19 cellular contexts compared by ENCODE assay signal in genomic region chr5:124574521-124575436, GRCh38.
DNase-seq lines count a peak whose midpoint lies in the region.
"Had no signal": no experiment of that assay in that cellular context is flagged by ENCODE, and none has a peak within 500 bp of the region (broad histone marks: within the 10 kb centered on the region; RNA-seq: fewer than 3 reads in every experiment).

No MANE protein-coding gene starts in this region.

- DNase-seq in NCI-H146 (lab: John Stamatoyannopoulos, UW) (peak; percentile 90), medulla oblongata (ENCODE audit: extremely low spot score) (peak; percentile 84), retina (peak; percentile 59), hepatic stellate cell (ENCODE audit: low spot score) (no peak)
- no peak for DNase-seq in activated CD4-positive, alpha-beta T cell treated with anti-CD3 and anti-CD28 coated beads, Interleukin-2, amount 50 U/mL, for 4 hours
- DNase-seq in stimulated activated CD4-positive, alpha-beta T cell treated with anti-CD3 and anti-CD28 coated beads, Interleukin-2, amount 100 ng/mL, for 24 hours = no peak
- DNase-seq: activated CD4-positive, alpha-beta T cell treated with anti-CD3 and anti-CD28 coated beads, Interleukin-2, amount 50 U/mL, for 1 hour; activated CD8-positive, alpha-beta memory T cell treated with anti-CD3 and anti-CD28 coated beads, Interleukin-2, amount 50 U/mL, for 48 hours; activated gamma-delta T cell treated with Interleukin-2 at 50 U/mL for 16 hours; adrenal gland; effector CD4-positive, alpha-beta T cell; MG63; NCI-H2029; NCI-H446; stimulated activated CD4-positive, alpha-beta T cell treated with anti-CD3 and anti-CD28 coated beads, Interleukin-4, amount 100 ng/mL, for 4 hours had no signal

- peak overlapping the region; percentile 87 for H3K27ac ChIP-seq in angular gyrus (ENCODE audit: low read depth, low read length)
- H3K27ac ChIP-seq: adrenal gland, HL-60, skin epidermis, suprapubic skin had no signal

Comparison
In these comparisons a context has a peak if more than half of its experiments do, and no peak if none do; other contexts are left out.
1. DNase-seq: peak in NCI-H146 (single experiment), medulla oblongata (single experiment) and retina (single experiment); none in hepatic stellate cell (single experiment), activated CD4-positive, alpha-beta T cell treated with anti-CD3 and anti-CD28 coated beads, Interleukin-2, amount 50 U/mL, for 4 hours (0 of 2) and stimulated activated CD4-positive, alpha-beta T cell treated with anti-CD3 and anti-CD28 coated beads, Interleukin-2, amount 100 ng/mL, for 24 hours (0 of 2).